9 cellular contexts compared by ENCODE assay signal in genomic region chr1:203326830-203327683, GRCh38. TPM values are rescaled to one million over a fixed set of nuclear protein-coding genes. Genes with fewer than 3 reads are reported as not detected.
DNase-seq lines count a peak whose midpoint lies in the region; ATAC-seq and TF ChIP-seq lines count a peak whose summit lies in the region.
"Had no signal": no experiment of that assay in that cellular context is flagged by ENCODE, and none has a peak within 500 bp of the region (broad histone marks: within the 10 kb centered on the region; RNA-seq: fewer than 3 reads in every experiment).

No MANE protein-coding gene starts in this region.

- H3K4me3 ChIP-seq in choroid plexus epithelial cell (ENCODE audit: low read depth, low read length): peak overlapping the region; percentile 59

- DNase-seq in AG20443 (ENCODE audit: low spot score) (peak; percentile 98), NCI-H460 (ENCODE audit: extremely low read depth, low read depth) (peak; percentile 85), choroid plexus epithelial cell (ENCODE audit: low read depth) (peak; percentile 89), kidney tubule cell (ENCODE audit: low spot score) (peak; percentile 91)
- DNase-seq in activated CD4-positive, alpha-beta T cell treated with anti-CD3 and anti-CD28 coated beads for 24 hours (ENCODE audit: low read depth in 2 of 2): peak; percentile 86
- DNase-seq in stimulated activated CD4-positive, alpha-beta T cell treated with anti-CD3 and anti-CD28 coated beads, Interleukin-1b, Interleukin-23, amount 100 ng/mL, for 24 hours (ENCODE audit: low read depth in 4 of 4, low spot score in 1 of 4): peak; percentile 78 to 92 (median 86)

- ATAC-seq in HG03432 (IDR thresholded peaks at IDR 0.05; ENCODE audit: unreplicated experiment): peak; percentile 78

- TF ChIP-seq POLR2A in GM19193 (IDR thresholded peaks at IDR 0.05; ENCODE audit: extremely low read depth, insufficient read depth, insufficient read length): peak; percentile 64

- TF ChIP-seq CTCF in choroid plexus epithelial cell (conservative IDR thresholded peaks at IDR 0.05; ENCODE audit: low read depth, low read length): no peak

RNA-seq across cellular contexts. Expression of gene BTG2, which starts 21.7 kb away (rescaled TPM):
- total RNA-seq in NCI-H460 (2014; rRNA removed; shearing (Covaris generic)): 19.6 and 19.9 TPM in 2 replicates
- polyA plus RNA-seq in NCI-H460 (2014; cell fraction: nucleus; rRNA removed): 3.1 and 7.2 TPM in 2 replicates

RNA-seq across cellular contexts. Expression of gene FMOD, which starts 23.9 kb away (rescaled TPM):
- 0.38 and 0.45 TPM in 2 replicates for total RNA-seq in NCI-H460 (2014; rRNA removed; shearing (Covaris generic))
- polyA plus RNA-seq in NCI-H460 (2014; cell fraction: nucleus; rRNA removed): 0.60 and 0.82 TPM in 2 replicates
- total RNA-seq: T-helper 2 cell treated with Interferon-gamma antibody and Interleukin-4, amounts not matched to agents 100 ng/mL and 5 ng/mL, for 36 hours had no signal

Comparison
In these comparisons a context has a peak if more than half of its experiments do, and no peak if none do; other contexts are left out.
1. Peak in every context shown above with its lines: DNase-seq, ATAC-seq and H3K4me3 ChIP-seq.